Comparison of ENCODE assay signal across 32 cellular contexts in the genomic region with DNA sequence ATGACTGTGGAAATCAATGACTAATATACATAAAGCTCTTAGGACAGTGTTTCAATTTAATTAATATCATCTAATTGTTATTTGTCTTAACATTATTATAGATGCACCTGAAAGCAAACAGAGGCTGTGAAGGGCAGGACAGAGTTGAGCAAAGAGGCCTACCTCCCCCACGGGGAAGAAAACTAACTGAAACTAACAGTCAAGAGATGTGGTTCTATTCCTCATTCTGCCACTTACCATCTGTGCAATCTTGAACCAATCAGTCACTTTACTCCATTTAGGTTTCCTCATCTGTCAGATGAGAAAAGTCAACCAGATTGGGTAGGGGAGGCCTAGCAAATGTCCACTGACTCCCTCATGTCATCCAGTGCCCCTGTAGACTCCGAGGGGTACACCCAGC.
"Had no signal": no experiment of that assay in that cellular context is flagged by ENCODE, and none has a peak within 500 bp of the region (broad histone marks: within the 10 kb centered on the region; RNA-seq: fewer than 3 reads in every experiment).

No MANE protein-coding gene starts in this region.

- H3K4me3 ChIP-seq: neural progenitor cell, psoas muscle, sigmoid colon, upper lobe of left lung, vagina had no signal

- DNase-seq: activated CD4-positive, alpha-beta T cell treated with anti-CD3 and anti-CD28 coated beads for 48 hours; activated CD4-positive, alpha-beta T cell treated with anti-CD3 and anti-CD28 coated beads, Interleukin-2, amount 50 U/mL, for 48 hours; activated CD4-positive, CD25-positive, alpha-beta regulatory T cell; activated CD8-positive, alpha-beta memory T cell treated with anti-CD3 and anti-CD28 coated beads, Interleukin-2, amount 50 U/mL, for 48 hours; activated gamma-delta T cell treated with Interleukin-2 at 50 U/mL for 16 hours; activated naive CD4-positive, alpha-beta T cell treated with anti-CD3 and anti-CD28 coated beads, Interleukin-2, amount 50 U/mL, for 16 hours; activated T-cell treated with anti-CD3 and anti-CD28 coated beads, Interleukin-2, amount 50 U/mL, for 4 hours; amniotic stem cell; brain microvascular endothelial cell; caudate nucleus; endodermal cell; foreskin fibroblast; head of caudate nucleus; hippocampal formation; left cardiac atrium; midbrain; natural killer cell; occipital lobe; psoas muscle; sigmoid colon; small intestine; stimulated activated CD4-positive, alpha-beta T cell treated with anti-CD3 and anti-CD28 coated beads, Interleukin-4, amount 100 ng/mL, for 4 hours; stimulated activated CD8-positive, alpha-beta memory T cell treated with anti-CD3 and anti-CD28 coated beads, Interleukin-4, amount 100 ng/mL, for 48 hours; stimulated activated naive CD8-positive, alpha-beta T cell treated with anti-CD3 and anti-CD28 coated beads, Interleukin-15, amount 100 ng/mL, for 72 hours; substantia nigra; upper lobe of left lung had no signal

- ATAC-seq: activated T-cell treated with anti-CD3 and anti-CD28 coated beads, Interleukin-2, amount 50 U/mL, for 4 hours; activated T-helper 17 cell treated with anti-CD3 and anti-CD28 coated beads, Interleukin-2, amount 50 U/mL, for 72 hours; esophagus mucosa; left cardiac atrium; natural killer cell; psoas muscle; stimulated activated memory B cell treated with anti-CD40 and anti-IgM and Interleukin-4, amounts not matched to agents 10 μg/mL and 1 μg/mL and 100 μg/mL, for 72 hours; stimulated activated naive CD8-positive, alpha-beta T cell treated with anti-CD3 and anti-CD28 coated beads, Interleukin-15, amount 100 ng/mL, for 72 hours had no signal

- H3K9me3 ChIP-seq: psoas muscle, sigmoid colon, upper lobe of left lung, vagina had no signal

- H3K36me3 ChIP-seq: brain microvascular endothelial cell, neural progenitor cell, sigmoid colon, upper lobe of left lung, vagina had no signal

- H3K27ac ChIP-seq: brain microvascular endothelial cell, neural progenitor cell, parathyroid adenoma, psoas muscle, sigmoid colon, upper lobe of left lung, vagina had no signal

- H3K4me1 ChIP-seq: neural progenitor cell, parathyroid adenoma had no signal

- H3K4me2 ChIP-seq: neural progenitor cell had no signal

- H2AFZ ChIP-seq: neural progenitor cell, parathyroid adenoma had no signal

- H3K27me3 ChIP-seq: brain microvascular endothelial cell, upper lobe of left lung, vagina had no signal

- H3K9ac ChIP-seq: neural progenitor cell, parathyroid adenoma had no signal
